ENCODE assay signal across 8 cellular contexts in the genomic region with DNA sequence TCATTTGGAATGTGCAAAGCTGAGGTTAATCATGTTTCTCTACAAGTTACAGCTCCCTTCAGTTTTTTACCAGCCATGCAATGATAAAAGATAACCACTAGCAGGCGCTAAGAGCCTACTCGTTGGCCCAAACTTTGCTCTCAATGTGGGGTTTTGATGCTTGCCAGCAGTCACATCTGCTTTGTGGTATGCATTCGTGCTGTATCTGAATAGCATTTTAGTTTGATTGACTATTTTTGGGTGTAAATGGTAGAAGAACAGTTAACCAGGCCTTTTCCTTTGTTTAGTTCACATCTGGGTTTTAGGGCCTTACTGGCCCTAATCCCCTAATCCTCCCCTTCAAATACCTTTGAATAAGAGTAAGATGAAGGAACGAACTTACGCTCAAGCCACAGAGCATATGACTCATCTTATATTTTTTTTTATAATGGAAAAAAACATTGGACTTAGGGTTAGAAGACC. TPM values are rescaled to one million over a fixed set of nuclear protein-coding genes. Genes with fewer than 3 reads are reported as not detected.
DNase-seq lines count a peak whose midpoint lies in the region; ATAC-seq, FAIRE-seq and TF ChIP-seq lines count a peak whose summit lies in the region.

No MANE protein-coding gene starts in this region.

- TF ChIP-seq POLR2A in HepG2 (IDR thresholded peaks at IDR 0.05; ENCODE audit: insufficient read depth in 1 of 2, low read depth in 2 of 2, low read length in 2 of 2) = no peak

- POLR2A ChIA-PET in HepG2 (lab: Yijun Ruan, JAX) = no interaction called here

- no peak overlapping the region for H3K4me3 Mint-ChIP-seq in central memory CD8-positive, alpha-beta T cell

- H3K9me3 ChIP-seq in HepG2 (ENCODE audit: low read length) = no peaks in the 10 kb centered on the region

- CTCF ChIA-PET in HepG2 (lab: Yijun Ruan, JAX; ENCODE audit: low intra/inter-chr PET ratio, low total read pairs) = interaction anchor here (0.8 to 2.2 kb wide), 6 partner anchors 24 to 398 kb away, joined by 3 to 32 read pairs (median 10); no protein-coding TSS in a partner anchor

- intact Hi-C loops in HepG2 (cut with micrococcal nuclease; ENCODE audit: unreplicated experiment) = loop anchor here (1.0 kb wide), 3 partner anchors 85 to 398 kb away; no protein-coding TSS in a partner anchor

- peak; percentile 91 for TF ChIP-seq RAD21 in HepG2 (CRISPR knock-in tag; IDR thresholded peaks at IDR 0.05)

- no peak overlapping the region for H3K27ac Mint-ChIP-seq in central memory CD8-positive, alpha-beta T cell (ENCODE audit: low read depth)

- in situ Hi-C loops in HepG2 (cut with HindIII; ENCODE audit: extremely low pct_ligation_motif_present, low pct_unique_long_range_greater_than_20kb) = loop anchor here (5.0 to 10.0 kb wide), 2 partner anchors 102 to 281 kb away; no protein-coding TSS in a partner anchor

- no peak overlapping the region for H3K9ac ChIP-seq in HepG2 (ENCODE audit: insufficient read depth, low read depth, low read length)

- H3K4me1 ChIP-seq in HepG2 (ENCODE audit: insufficient read depth, low read length) = peaks cover 22% of the 10 kb centered on the region

- peak; percentile 67 for FAIRE-seq in HepG2 (lab: Jason Lieb, UNC)

- peaks cover 5% of the 10 kb centered on the region for H3K4me1 Mint-ChIP-seq in central memory CD8-positive, alpha-beta T cell

- no peaks in the 10 kb centered on the region for H4K20me1 ChIP-seq in HepG2 (ENCODE audit: insufficient read depth, low read length)

- H3K4me2 ChIP-seq in HepG2 (ENCODE audit: low read depth, low read length) = no peak overlapping the region

- H3K4me3 ChIP-seq in HepG2 (replicated peaks in 1 of 3; ENCODE audit: insufficient read depth in 1 of 3, low read depth in 2 of 3, low read length in 3 of 3) = no peak overlapping the region

- 30% methylated on average over 5 of the region's 5 CpGs for WGBS in HepG2 (ENCODE audit: low lambda C conversion rate)

- no peaks in the 10 kb centered on the region for H3K36me3 ChIP-seq in HepG2 (replicated peaks in 1 of 2; ENCODE audit: control insufficient read depth in 1 of 2, insufficient read depth in 2 of 2, low read length in 2 of 2)

- no peak overlapping the region for H2AFZ ChIP-seq in HepG2 (ENCODE audit: low read length)

- ATAC-seq in GM21390 (IDR thresholded peaks at IDR 0.05; ENCODE audit: unreplicated experiment) = peak; percentile 65
- ATAC-seq in SK-N-SH treated with all-trans-retinoic acid at 6 μM for 48 hours = peak; percentile 76
- ATAC-seq in central memory CD8-positive, alpha-beta T cell (replicated peaks; ENCODE audit: extremely low read depth, poor library complexity, severe bottlenecking) = peak; percentile 40
- ATAC-seq in HepG2 = peak; percentile 34
- ATAC-seq in HG03139 (IDR thresholded peaks at IDR 0.05; ENCODE audit: unreplicated experiment) = no peak

- peak; percentile 91 for TF ChIP-seq CTCF in HepG2 (CRISPR knock-in tag; IDR thresholded peaks at IDR 0.05)

- TF ChIP-seq EP300 in HepG2 (IDR thresholded peaks at IDR 0.05; ENCODE audit: low read depth in 2 of 2, low read length in 2 of 2) (no peak), HepG2 (CRISPR knock-in tag; IDR thresholded peaks at IDR 0.05; ENCODE audit: borderline replicate concordance) (no peak)

- no peaks in the 10 kb centered on the region for H3K36me3 Mint-ChIP-seq in central memory CD8-positive, alpha-beta T cell (ENCODE audit: insufficient read depth)

- no peaks in the 10 kb centered on the region for H3K9me3 Mint-ChIP-seq in central memory CD8-positive, alpha-beta T cell

- H3K79me2 ChIP-seq in HepG2 (ENCODE audit: insufficient read depth, low read length) = no peaks in the 10 kb centered on the region

- no peaks in the 10 kb centered on the region; a peak in 1 of 5 replicates for H3K27me3 ChIP-seq in HepG2 (ENCODE audit: control insufficient read depth in 1 of 2, insufficient read depth in 2 of 2, low read length in 2 of 2)

- no peak overlapping the region for H3K27ac ChIP-seq in HepG2 (ENCODE audit: extremely low read length, insufficient read depth, low read length)

- BruUV-seq in HepG2 (replicated peaks; lab: Mats Ljungman, UMichigan) = no TSS peak

- DNase-seq in DMS153 treated with DMSO at 0.1 percent for 48 hours (lab: John Stamatoyannopoulos, UW; ENCODE audit: unreplicated experiment) = peak; percentile 69
- DNase-seq in NCI-H1105 (lab: John Stamatoyannopoulos, UW) = peak; percentile 59
- no peak for DNase-seq in central memory CD8-positive, alpha-beta T cell (ENCODE audit: low spot score in 2 of 2)
- DNase-seq in HepG2 (ENCODE audit: low spot score) = peak; percentile 52
- peak; percentile 76 for DNase-seq in stromal cell of bone marrow (ENCODE audit: low read depth)

- H3K27me3 Mint-ChIP-seq in central memory CD8-positive, alpha-beta T cell = peaks cover 42% of the 10 kb centered on the region

TF ChIP-seq in SK-N-SH treated with all-trans-retinoic acid at 6 μM for 48 hours, 23 proteins besides CTCF, POLR2A, EP300 and RAD21 (continues in another document):
- TF ChIP-seq ZFP3 (CRISPR knock-in tag; IDR thresholded peaks at IDR 0.05) = 0 out of 2 replicates have a peak, but pooled peaks have one; percentile 65

TF ChIP-seq in HepG2, 621 proteins besides CTCF, POLR2A, EP300 and RAD21 (continues in another document):
- no peak for TF ChIP-seq ZNF816 (CRISPR knock-in tag; IDR thresholded peaks at IDR 0.05; ENCODE audit: borderline replicate concordance)
- no peak for TF ChIP-seq ZNF317 (CRISPR knock-in tag; IDR thresholded peaks at IDR 0.05)
- no peak for TF ChIP-seq KDM5B (CRISPR knock-in tag; IDR thresholded peaks at IDR 0.05; ENCODE audit: borderline replicate concordance)
- TF ChIP-seq YY1 (IDR thresholded peaks at IDR 0.05; ENCODE audit: insufficient read depth, insufficient replicate concordance, low read depth, low read length) = no peak
- 0 out of 2 replicates have a peak, but pooled peaks have one; percentile 21 for TF ChIP-seq MIER2 (CRISPR knock-in tag; IDR thresholded peaks at IDR 0.05)
- TF ChIP-seq SIN3A (IDR thresholded peaks at IDR 0.05; ENCODE audit: borderline replicate concordance, low read depth, low read length) = no peak
- no peak for TF ChIP-seq SNAPC2 (CRISPR knock-in tag; IDR thresholded peaks at IDR 0.05)
- no peak for TF ChIP-seq ZNF232 (CRISPR knock-in tag; IDR thresholded peaks at IDR 0.05; ENCODE audit: borderline replicate concordance)
- 0 out of 2 replicates have a peak, but pooled peaks have one; percentile 49 for TF ChIP-seq MIXL1 (CRISPR knock-in tag; IDR thresholded peaks at IDR 0.05)
- TF ChIP-seq PHB2 (IDR thresholded peaks at IDR 0.05; ENCODE audit: partially characterized antibody) = no peak
- TF ChIP-seq KDM4B (CRISPR knock-in tag; IDR thresholded peaks at IDR 0.05) = no peak
- no peak for TF ChIP-seq RFX1 (IDR thresholded peaks at IDR 0.05)

RNA-seq across cellular contexts. Expression of gene CLDN11, which starts 4.4 kb away (rescaled TPM):
- 2.9 and 4.9 TPM in 2 replicates for total RNA-seq in HepG2 (2016; rRNA removed; fragmentation: Illumina TruSeq; extraction: Trizol)
- total RNA-seq in HepG2 (2016; cell fraction: cytosol; rRNA removed; fragmentation: Illumina TruSeq; extraction: Trizol; ENCODE audit: low read depth) = 1.1 and 1.8 TPM in 2 replicates
- total RNA-seq in HepG2 (2016; cell fraction: insoluble cytoplasmic fraction; rRNA removed; fragmentation: Illumina TruSeq; extraction: Trizol) = 3.4 and 4.9 TPM in 2 replicates
- 4.5 and 4.9 TPM in 2 replicates for total RNA-seq in HepG2 (2016; cell fraction: membrane; rRNA removed; fragmentation: Illumina TruSeq; extraction: Trizol)
- total RNA-seq in HepG2 (2016; cell fraction: nucleus; rRNA removed; fragmentation: Illumina TruSeq; extraction: Trizol) = 4.8 and 6.0 TPM in 2 replicates
- 2.8 and 4.2 TPM in 2 replicates for polyA plus RNA-seq in HepG2 (2011; rRNA removed)
- 3.8 and 10.8 TPM in 2 replicates for polyA plus RNA-seq in HepG2 (2011; cell fraction: cytosol; rRNA removed)
- 4.4 and 4.9 TPM in 2 replicates for polyA plus RNA-seq in HepG2 (2011; cell fraction: nucleus; rRNA removed)
- polyA plus RNA-seq in HepG2 (2012) = 3.2 and 3.3 TPM in 2 replicates
- polyA plus RNA-seq in HepG2 (2016; cell fraction: cytosol; fragmentation: Illumina TruSeq; extraction: Trizol; ENCODE audit: low read depth) = 2.0 and 2.1 TPM in 2 replicates
- 4.1 and 4.5 TPM in 2 replicates for polyA plus RNA-seq in HepG2 (2016; cell fraction: insoluble cytoplasmic fraction; fragmentation: Illumina TruSeq; extraction: Trizol; ENCODE audit: low read depth)
- 4.6 and 4.7 TPM in 2 replicates for polyA plus RNA-seq in HepG2 (2016; cell fraction: membrane; fragmentation: Illumina TruSeq; extraction: Trizol; ENCODE audit: low read depth)
- 7.0 and 9.6 TPM in 2 replicates for polyA plus RNA-seq in HepG2 (2016; cell fraction: nucleus; fragmentation: Illumina TruSeq; extraction: Trizol; ENCODE audit: insufficient read depth, low read depth)
- 0.35 and 44.6 TPM in 2 replicates for polyA minus RNA-seq in HepG2 (2011; rRNA and poly(A)+ RNA removed; ENCODE audit: low replicate concordance)
- polyA minus RNA-seq in HepG2 (2011; cell fraction: cytosol; rRNA and poly(A)+ RNA removed) = 7.1 and 8.1 TPM in 2 replicates
- polyA minus RNA-seq in HepG2 (2011; cell fraction: nucleus; rRNA and poly(A)+ RNA removed) = 3.5 and 4.0 TPM in 2 replicates

RNA-seq across cellular contexts. Expression of gene SKIL, which starts 56.7 kb away (rescaled TPM):
- total RNA-seq in HepG2 (2016; rRNA removed; fragmentation: Illumina TruSeq; extraction: Trizol) = 20.7 and 29.8 TPM in 2 replicates
- 16.8 and 18.2 TPM in 2 replicates for total RNA-seq in HepG2 (2016; cell fraction: cytosol; rRNA removed; fragmentation: Illumina TruSeq; extraction: Trizol; ENCODE audit: low read depth)
- total RNA-seq in HepG2 (2016; cell fraction: insoluble cytoplasmic fraction; rRNA removed; fragmentation: Illumina TruSeq; extraction: Trizol) = 19.7 and 32.1 TPM in 2 replicates
- total RNA-seq in HepG2 (2016; cell fraction: membrane; rRNA removed; fragmentation: Illumina TruSeq; extraction: Trizol) = 25.3 and 31.7 TPM in 2 replicates
- total RNA-seq in HepG2 (2016; cell fraction: nucleus; rRNA removed; fragmentation: Illumina TruSeq; extraction: Trizol) = 18.0 and 20.9 TPM in 2 replicates
- polyA plus RNA-seq in HepG2 (2011; rRNA removed) = 5.2 and 5.3 TPM in 2 replicates
- polyA plus RNA-seq in HepG2 (2011; cell fraction: cytosol; rRNA removed) = 2.2 and 3.1 TPM in 2 replicates
- 4.5 and 4.9 TPM in 2 replicates for polyA plus RNA-seq in HepG2 (2011; cell fraction: nucleus; rRNA removed)
- 6.4 and 8.7 TPM in 2 replicates for polyA plus RNA-seq in HepG2 (2012)
- 1.0 and 1.7 TPM in 2 replicates for polyA plus RNA-seq in HepG2 (2016; cell fraction: cytosol; fragmentation: Illumina TruSeq; extraction: Trizol; ENCODE audit: low read depth)
- polyA plus RNA-seq in HepG2 (2016; cell fraction: insoluble cytoplasmic fraction; fragmentation: Illumina TruSeq; extraction: Trizol; ENCODE audit: low read depth) = 10.5 TPM in 2 replicates
- polyA plus RNA-seq in HepG2 (2016; cell fraction: membrane; fragmentation: Illumina TruSeq; extraction: Trizol; ENCODE audit: low read depth) = 1.8 and 2.3 TPM in 2 replicates
- 15.1 and 17.1 TPM in 2 replicates for polyA plus RNA-seq in HepG2 (2016; cell fraction: nucleus; fragmentation: Illumina TruSeq; extraction: Trizol; ENCODE audit: insufficient read depth, low read depth)
- 16.1 and 55.5 TPM in 2 replicates for polyA minus RNA-seq in HepG2 (2011; rRNA and poly(A)+ RNA removed; ENCODE audit: low replicate concordance)
- polyA minus RNA-seq in HepG2 (2011; cell fraction: cytosol; rRNA and poly(A)+ RNA removed) = 20.8 TPM in 2 replicates
- polyA minus RNA-seq in HepG2 (2011; cell fraction: nucleus; rRNA and poly(A)+ RNA removed) = 19.6 and 20.1 TPM in 2 replicates

Comparison
In these comparisons a context has a peak if more than half of its experiments do, and no peak if none do; other contexts are left out.
1. DNase-seq: peak in DMS153 treated with DMSO at 0.1 percent for 48 hours (single experiment), NCI-H1105 (single experiment), HepG2 (single experiment) and stromal cell of bone marrow (single experiment); none in central memory CD8-positive, alpha-beta T cell (0 of 2).